ENCODE assay signal across 3 cellular contexts in the genomic region with DNA sequence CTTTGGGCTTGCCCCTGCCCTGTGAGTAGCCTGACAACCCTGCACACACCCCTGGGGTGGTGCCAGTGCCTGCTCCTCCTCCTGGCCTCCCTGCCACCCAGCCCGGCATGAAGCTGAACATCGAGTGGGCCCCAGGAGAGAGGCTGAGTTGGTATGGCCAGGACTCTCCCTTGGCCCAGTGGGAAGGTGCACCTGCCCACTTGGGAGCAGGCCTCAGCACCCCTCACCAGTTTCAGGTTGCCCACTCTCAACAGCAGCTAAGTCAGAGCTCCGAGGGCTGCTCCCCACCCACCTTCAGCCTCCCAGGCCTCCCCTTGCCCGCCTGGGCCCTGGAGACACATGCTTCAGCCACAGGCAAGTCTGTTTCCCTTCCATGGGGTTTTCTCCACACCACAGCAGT.
TF ChIP-seq lines count a peak whose summit lies in the region.

No MANE protein-coding gene starts in this region.

TF ChIP-seq in H1, 55 proteins besides CTCF, POLR2A, EP300 and RAD21:
- TF ChIP-seq POU5F1 (IDR thresholded peaks at IDR 0.05; ENCODE audit: low read depth, low read length) (no peak), TEAD4 (IDR thresholded peaks at IDR 0.05; ENCODE audit: low read depth, low read length) (no peak)
- TF ChIP-seq, protein P1, sequence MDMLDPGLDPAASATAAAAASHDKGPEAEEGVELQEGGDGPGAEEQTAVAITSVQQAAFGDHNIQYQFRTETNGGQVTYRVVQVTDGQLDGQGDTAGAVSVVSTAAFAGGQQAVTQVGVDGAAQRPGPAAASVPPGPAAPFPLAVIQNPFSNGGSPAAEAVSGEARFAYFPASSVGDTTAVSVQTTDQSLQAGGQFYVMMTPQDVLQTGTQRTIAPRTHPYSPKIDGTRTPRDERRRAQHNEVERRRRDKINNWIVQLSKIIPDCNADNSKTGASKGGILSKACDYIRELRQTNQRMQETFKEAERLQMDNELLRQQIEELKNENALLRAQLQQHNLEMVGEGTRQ (IDR thresholded peaks at IDR 0.05; ENCODE audit: low read length), result no peak

TF ChIP-seq in GM12891, 5 proteins besides CTCF, POLR2A, EP300 and RAD21:
- no peak for TF ChIP-seq SPI1 (IDR thresholded peaks at IDR 0.05; ENCODE audit: low read depth, low read length)
- no peak for TF ChIP-seq POLR2AphosphoS5 (IDR thresholded peaks at IDR 0.05; ENCODE audit: low read depth, low read length)
- no peak for TF ChIP-seq POU2F2 (IDR thresholded peaks at IDR 0.05; ENCODE audit: low read depth, low read length)
- TF ChIP-seq PAX5 (IDR thresholded peaks at IDR 0.05; ENCODE audit: insufficient read depth, low read length, severe bottlenecking), result no peak
- no peak for TF ChIP-seq TAF1 (IDR thresholded peaks at IDR 0.05; ENCODE audit: low read depth, low read length)

TF ChIP-seq in GM23338, 12 proteins besides CTCF, POLR2A, EP300 and RAD21:
- TF ChIP-seq, protein P2, sequence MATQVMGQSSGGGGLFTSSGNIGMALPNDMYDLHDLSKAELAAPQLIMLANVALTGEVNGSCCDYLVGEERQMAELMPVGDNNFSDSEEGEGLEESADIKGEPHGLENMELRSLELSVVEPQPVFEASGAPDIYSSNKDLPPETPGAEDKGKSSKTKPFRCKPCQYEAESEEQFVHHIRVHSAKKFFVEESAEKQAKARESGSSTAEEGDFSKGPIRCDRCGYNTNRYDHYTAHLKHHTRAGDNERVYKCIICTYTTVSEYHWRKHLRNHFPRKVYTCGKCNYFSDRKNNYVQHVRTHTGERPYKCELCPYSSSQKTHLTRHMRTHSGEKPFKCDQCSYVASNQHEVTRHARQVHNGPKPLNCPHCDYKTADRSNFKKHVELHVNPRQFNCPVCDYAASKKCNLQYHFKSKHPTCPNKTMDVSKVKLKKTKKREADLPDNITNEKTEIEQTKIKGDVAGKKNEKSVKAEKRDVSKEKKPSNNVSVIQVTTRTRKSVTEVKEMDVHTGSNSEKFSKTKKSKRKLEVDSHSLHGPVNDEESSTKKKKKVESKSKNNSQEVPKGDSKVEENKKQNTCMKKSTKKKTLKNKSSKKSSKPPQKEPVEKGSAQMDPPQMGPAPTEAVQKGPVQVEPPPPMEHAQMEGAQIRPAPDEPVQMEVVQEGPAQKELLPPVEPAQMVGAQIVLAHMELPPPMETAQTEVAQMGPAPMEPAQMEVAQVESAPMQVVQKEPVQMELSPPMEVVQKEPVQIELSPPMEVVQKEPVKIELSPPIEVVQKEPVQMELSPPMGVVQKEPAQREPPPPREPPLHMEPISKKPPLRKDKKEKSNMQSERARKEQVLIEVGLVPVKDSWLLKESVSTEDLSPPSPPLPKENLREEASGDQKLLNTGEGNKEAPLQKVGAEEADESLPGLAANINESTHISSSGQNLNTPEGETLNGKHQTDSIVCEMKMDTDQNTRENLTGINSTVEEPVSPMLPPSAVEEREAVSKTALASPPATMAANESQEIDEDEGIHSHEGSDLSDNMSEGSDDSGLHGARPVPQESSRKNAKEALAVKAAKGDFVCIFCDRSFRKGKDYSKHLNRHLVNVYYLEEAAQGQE (IDR thresholded peaks at IDR 0.05; ENCODE audit: unreplicated experiment), result no peak
- TF ChIP-seq NANOG (IDR thresholded peaks at IDR 0.05; ENCODE audit: borderline replicate concordance), result no peak
